Comparison of ENCODE assay signal across 23 cellular contexts in the genomic region with DNA sequence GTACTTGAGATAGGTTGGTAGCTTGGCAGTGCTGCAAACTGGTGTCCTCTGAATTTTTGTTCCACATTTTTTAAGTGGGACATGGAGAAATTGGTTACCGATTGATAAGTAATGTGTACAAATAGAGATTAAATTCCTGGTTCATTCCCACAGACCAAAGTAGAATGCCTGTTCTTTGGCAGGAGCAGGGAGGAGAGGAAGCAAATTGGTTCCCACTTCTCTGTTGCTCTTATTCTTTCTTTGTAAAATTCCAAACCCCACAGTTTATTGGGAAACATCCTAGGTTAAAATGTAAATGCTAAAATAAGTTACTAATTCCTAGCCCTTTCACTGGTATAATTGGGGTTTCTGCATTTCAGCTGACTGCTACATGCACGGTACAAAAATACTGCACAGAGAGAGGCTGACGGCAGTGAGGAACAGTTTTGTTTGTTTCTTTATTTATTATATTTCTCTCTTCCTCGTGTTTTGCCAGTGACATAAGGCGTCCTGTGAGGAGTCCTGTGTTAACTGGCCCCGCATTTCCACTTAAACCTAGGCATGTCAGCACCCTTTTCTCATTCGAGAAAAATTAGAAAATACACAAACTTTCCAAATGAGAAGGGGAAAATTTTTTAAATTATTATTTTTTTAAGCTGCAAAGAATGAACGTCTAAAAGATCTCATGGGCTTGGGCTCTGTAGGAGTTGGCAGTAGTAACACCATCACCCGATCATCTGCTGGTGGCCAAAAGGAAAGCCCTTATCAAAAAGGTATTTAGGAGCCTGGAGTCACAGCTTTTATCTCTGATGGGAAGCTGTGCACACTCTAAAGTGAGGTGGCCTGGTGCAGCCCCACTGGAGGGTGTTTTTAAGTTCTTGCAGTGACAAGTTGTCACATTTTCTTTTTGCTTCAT. TPM values are rescaled to one million over a fixed set of nuclear protein-coding genes. Genes with fewer than 3 reads are reported as not detected.
A peak's percentile ranks its signal among the peaks of the same experiment; 100 is the strongest.
DNase-seq lines count a peak whose midpoint lies in the region; ATAC-seq, FAIRE-seq and TF ChIP-seq lines count a peak whose summit lies in the region.
"Had no signal": no experiment of that assay in that cellular context is flagged by ENCODE, and none has a peak within 500 bp of the region (broad histone marks: within the 10 kb centered on the region; RNA-seq: fewer than 3 reads in every experiment).

No MANE protein-coding gene starts in this region.

- no peak for ATAC-seq in GM21576 (IDR thresholded peaks at IDR 0.05; ENCODE audit: unreplicated experiment)
- ATAC-seq: GM12878, left lobe of liver, upper lobe of right lung had no signal

- peaks cover 14% of the 10 kb centered on the region for H3K4me1 Mint-ChIP-seq in neural progenitor cell

- DNase-seq in AG20443 (ENCODE audit: low spot score), result peak; percentile 3
- DNase-seq in OCI-LY7 (ENCODE audit: low spot score), result no peak
- peak in 1 of 2 donors; percentile 5 for DNase-seq in cardiac muscle cell (ENCODE audit: low read depth in 1 of 2, low spot score in 1 of 2)
- no peak for DNase-seq in neural progenitor cell (ENCODE audit: low spot score)
- DNase-seq in HTR-8/SVneo (ENCODE audit: insufficient read length, low spot score), result no peak
- no peak for DNase-seq in NCI-H1105 (lab: John Stamatoyannopoulos, UW)
- no peak for DNase-seq in NCI-H510A (lab: John Stamatoyannopoulos, UW)
- DNase-seq: activated CD4-positive, alpha-beta T cell treated with anti-CD3 and anti-CD28 coated beads, Interleukin-2, amount 50 U/mL, for 4 hours; activated naive CD4-positive, alpha-beta T cell; aorta; GDM1; NCI-H2171 treated with DMSO at 0.1 percent for 48 hours; NCI-H774; occipital lobe; Peyer's patch; upper lobe of right lung had no signal

- H3K4me1 ChIP-seq in OCI-LY7 (ENCODE audit: insufficient read depth, low read length, poor library complexity, severe bottlenecking) (peaks cover 57% of the 10 kb centered on the region), cardiac muscle cell (ENCODE audit: low read depth) (peaks cover 14% of the 10 kb centered on the region), neural progenitor cell (peaks cover 20% of the 10 kb centered on the region)
- H3K4me1 ChIP-seq: Peyer's patch had no signal

- peaks cover 5% of the 10 kb centered on the region for H3K27me3 Mint-ChIP-seq in neural progenitor cell (ENCODE audit: insufficient read depth, low read depth)

- no peak for FAIRE-seq in HTR-8/SVneo (lab: Jason Lieb, UNC)
- FAIRE-seq: frontal cortex, GM12878 had no signal

- H2AFZ ChIP-seq in OCI-LY7 (ENCODE audit: low read length) (peak overlapping the region; percentile 43; the same call in 1 of the 2 replicates), neural progenitor cell (replicated peaks) (no peak overlapping the region)

- H3K79me2 ChIP-seq in OCI-LY7 (ENCODE audit: insufficient read depth, low read depth, low read length) (peaks cover 51% of the 10 kb centered on the region; the same call in 1 of the 2 replicates), neural progenitor cell (ENCODE audit: low read depth) (no peaks in the 10 kb centered on the region)

- no peaks in the 10 kb centered on the region for H3K36me3 Mint-ChIP-seq in neural progenitor cell

- H3K27ac ChIP-seq in OCI-LY7 (ENCODE audit: low read depth, low read length, poor library complexity, severe bottlenecking) (peak overlapping the region; percentile 73), cardiac muscle cell (peak overlapping the region; percentile 83), neural progenitor cell (no peak overlapping the region)
- H3K27ac ChIP-seq: coronary artery, Peyer's patch, upper lobe of right lung had no signal

- TSS peak; percentile 7 for BruUV-seq in OCI-LY7 (replicated peaks; lab: Mats Ljungman, UMichigan)

- no peaks in the 10 kb centered on the region for H4K20me1 ChIP-seq in OCI-LY7 (ENCODE audit: insufficient read depth, low read length)
- H4K20me1 ChIP-seq in neural progenitor cell (ENCODE audit: low read depth), result no peaks in the 10 kb centered on the region

- intact Hi-C loops in OCI-LY7 (cut with micrococcal nuclease; ENCODE audit: unreplicated experiment), result no loop called here

- H3K4me3 Mint-ChIP-seq in neural progenitor cell, result no peak overlapping the region
- H3K4me3 Mint-ChIP-seq: stimulated activated naive CD8-positive, alpha-beta T cell treated with anti-CD3 and anti-CD28 coated beads, Interleukin-15, Interleukin-2, amounts not matched to agents 100 ng/mL and 50 ng/mL, for 24 hours had no signal

- H3K27ac Mint-ChIP-seq in neural progenitor cell, result peak overlapping the region; percentile 42
- H3K27ac Mint-ChIP-seq: stimulated activated naive CD8-positive, alpha-beta T cell treated with anti-CD3 and anti-CD28 coated beads, Interleukin-15, Interleukin-2, amounts not matched to agents 100 ng/mL and 50 ng/mL, for 24 hours had no signal

- CTCF ChIA-PET in OCI-LY7 (lab: Charles Lee; ENCODE audit: unreplicated experiment), result no interaction called here

- H3K9ac ChIP-seq in neural progenitor cell, result no peak overlapping the region

- POLR2A ChIA-PET in OCI-LY7 (lab: Charles Lee), result interaction anchor here (0.6 to 2.1 kb wide), 6 partner anchors 10 to 23 kb away, joined by 4 to 12 read pairs (median 4); no protein-coding TSS in a partner anchor

- H3K9me3 Mint-ChIP-seq in neural progenitor cell, result peaks cover 10% of the 10 kb centered on the region

- H3K36me3 ChIP-seq in OCI-LY7 (ENCODE audit: insufficient read depth, low read length), result peaks cover 50% of the 10 kb centered on the region
- no peaks in the 10 kb centered on the region for H3K36me3 ChIP-seq in cardiac muscle cell
- no peaks in the 10 kb centered on the region for H3K36me3 ChIP-seq in neural progenitor cell
- H3K36me3 ChIP-seq: HAP-1, Peyer's patch, upper lobe of right lung had no signal

- H3K9me2 ChIP-seq in OCI-LY7 (ENCODE audit: insufficient read depth, low read length), result no peaks in the 10 kb centered on the region

- no peaks in the 10 kb centered on the region for H3K27me3 ChIP-seq in cardiac muscle cell
- H3K27me3 ChIP-seq in neural progenitor cell, result no peaks in the 10 kb centered on the region
- H3K27me3 ChIP-seq: Peyer's patch, upper lobe of right lung had no signal

- peaks cover 10% of the 10 kb centered on the region for H3F3A ChIP-seq in neural progenitor cell (ENCODE audit: low read depth)

- peaks cover 24% of the 10 kb centered on the region for H3K9me3 ChIP-seq in OCI-LY7 (ENCODE audit: low read length)
- H3K9me3 ChIP-seq in cardiac muscle cell (ENCODE audit: low read depth), result no peaks in the 10 kb centered on the region
- H3K9me3 ChIP-seq in neural progenitor cell (ENCODE audit: low read depth), result no peaks in the 10 kb centered on the region
- H3K9me3 ChIP-seq: HAP-1, Peyer's patch, upper lobe of right lung had no signal

- H3K4me3 ChIP-seq in OCI-LY7 (ENCODE audit: low read depth, low read length, poor library complexity, severe bottlenecking) (peak overlapping the region; percentile 28), cardiac muscle cell (no peak overlapping the region), neural progenitor cell (no peak overlapping the region)
- H3K4me3 ChIP-seq: coronary artery, GM12878, HAP-1, Peyer's patch, upper lobe of right lung had no signal

- H3K4me2 ChIP-seq in OCI-LY7 (ENCODE audit: low read length) (peak overlapping the region; percentile 76), neural progenitor cell (no peak overlapping the region)

- TF ChIP-seq CTCF in OCI-LY7 (conservative IDR thresholded peaks at IDR 0.05; ENCODE audit: low read length) (no peak), cardiac muscle cell (IDR thresholded peaks at IDR 0.05; ENCODE audit: low read depth, low read length) (no peak), neural progenitor cell (IDR thresholded peaks at IDR 0.05) (no peak)

RNA-seq across cellular contexts. Expression of a gene that starts 25.4 kb away (rescaled TPM):
- total RNA-seq in OCI-LY7 (2014; rRNA removed; shearing (Covaris generic)), result 66.2 and 76.2 TPM in 2 replicates
- total RNA-seq in OCI-LY7 (2022) (84.7 and 100 TPM in 2 replicates), cardiac muscle cell (16.2 and 30.5 TPM in 2 replicates), neural progenitor cell (ENCODE audit: low replicate concordance) (22.1 and 41.3 TPM in 2 replicates)
- polyA plus RNA-seq in cardiac muscle cell, result 19.1 and 20.8 TPM in 2 replicates
